ENCODE assay signal across 16 cellular contexts in genomic region chr3:182650568-182651128, GRCh38.
DNase-seq lines count a peak whose midpoint lies in the region; ATAC-seq and TF ChIP-seq lines count a peak whose summit lies in the region.
"Had no signal": no experiment of that assay in that cellular context is flagged by ENCODE, and none has a peak within 500 bp of the region (broad histone marks: within the 10 kb centered on the region; RNA-seq: fewer than 3 reads in every experiment).

No MANE protein-coding gene starts in this region.

- H3K4me3 ChIP-seq in gastroesophageal sphincter (no peak overlapping the region), mucosa of rectum (ENCODE audit: low read length in 2 of 2) (peak overlapping the region in 1 of 2 donors; percentile 1), aorta (ENCODE audit: low read length in 2 of 2) (no peak overlapping the region)
- H3K4me3 ChIP-seq: Peyer's patch, SJSA1 had no signal

- no peaks in the 10 kb centered on the region for H3K9me3 Mint-ChIP-seq in stimulated activated naive CD8-positive, alpha-beta T cell treated with anti-CD3 and anti-CD28 coated beads, Interleukin-15, amount 100 ng/mL, for 72 hours
- H3K9me3 Mint-ChIP-seq in progenitor cell of endocrine pancreas (ENCODE audit: low read depth), result peaks cover 2% of the 10 kb centered on the region

- TF ChIP-seq POLR2A in gastroesophageal sphincter (IDR thresholded peaks at IDR 0.05), result no peak

- TF ChIP-seq CTCF in gastroesophageal sphincter (IDR thresholded peaks at IDR 0.05) (no peak), progenitor cell of endocrine pancreas (IDR thresholded peaks at IDR 0.05; ENCODE audit: unreplicated experiment) (no peak)

- peak; percentile 39 for ATAC-seq in stimulated activated naive CD8-positive, alpha-beta T cell treated with anti-CD3 and anti-CD28 coated beads, Interleukin-15, amount 100 ng/mL, for 72 hours
- ATAC-seq in stimulated activated naive CD8-positive, alpha-beta T cell treated with anti-CD3 and anti-CD28 coated beads, Interleukin-15, Interleukin-2, amounts not matched to agents 100 U/mL and 50 U/mL, for 24 hours, result no peak
- ATAC-seq in gastroesophageal sphincter (peak; percentile 16), aorta (ENCODE audit: low FRiP score) (peak; percentile 11), HG03521 (IDR thresholded peaks at IDR 0.05; ENCODE audit: unreplicated experiment) (no peak)

- H3K27me3 ChIP-seq in gastroesophageal sphincter (no peaks in the 10 kb centered on the region), mucosa of rectum (ENCODE audit: control insufficient read depth in 2 of 2, insufficient read depth in 2 of 2, low read length in 2 of 2) (no peaks in the 10 kb centered on the region), aorta (ENCODE audit: control insufficient read depth in 1 of 2, insufficient read depth in 2 of 2, low read length in 1 of 2) (no peaks in the 10 kb centered on the region)
- H3K27me3 ChIP-seq: Peyer's patch, SJSA1 had no signal

- H3K4me1 ChIP-seq in gastroesophageal sphincter (no peaks in the 10 kb centered on the region), mucosa of rectum (ENCODE audit: control insufficient read depth in 2 of 2, insufficient read depth in 2 of 2, low read length in 2 of 2) (peaks cover 12 to 14% of the 10 kb centered on the region in 2 donors), aorta (ENCODE audit: control insufficient read depth in 1 of 2, insufficient read depth in 2 of 2, low read length in 2 of 2) (no peaks in the 10 kb centered on the region)
- H3K4me1 ChIP-seq: Peyer's patch, SJSA1 had no signal

- DNase-seq in stimulated activated naive CD8-positive, alpha-beta T cell treated with anti-CD3 and anti-CD28 coated beads, Interleukin-15, amount 100 ng/mL, for 72 hours, result no peak
- DNase-seq in stimulated activated naive CD8-positive, alpha-beta T cell treated with anti-CD3 and anti-CD28 coated beads, Interleukin-15, Interleukin-2, amounts not matched to agents 100 U/mL and 50 U/mL, for 24 hours, result no peak
- DNase-seq in aorta (no peak), activated gamma-delta T cell treated with Interleukin-2 at 50 U/mL for 16 hours (no peak), progenitor cell of endocrine pancreas (ENCODE audit: low spot score, unreplicated experiment) (no peak)
- DNase-seq: 8988T, KG1, NCI-H1930, NCI-H226, NCI-H524, Peyer's patch had no signal

- no peak overlapping the region for H3K9ac ChIP-seq in mucosa of rectum (ENCODE audit: low read depth in 1 of 2, low read length in 2 of 2)

- intact Hi-C loops in aorta (cut with DNase I), result no loop called here

- H3K9me3 ChIP-seq in gastroesophageal sphincter (no peaks in the 10 kb centered on the region), mucosa of rectum (ENCODE audit: control insufficient read depth in 2 of 2, low read length in 2 of 2) (no peaks in the 10 kb centered on the region), aorta (ENCODE audit: control insufficient read depth, low read length) (no peaks in the 10 kb centered on the region)
- H3K9me3 ChIP-seq: Peyer's patch, SJSA1 had no signal

- peaks cover 21% of the 10 kb centered on the region for H3K27me3 Mint-ChIP-seq in stimulated activated naive CD8-positive, alpha-beta T cell treated with anti-CD3 and anti-CD28 coated beads, Interleukin-15, amount 100 ng/mL, for 72 hours
- H3K27me3 Mint-ChIP-seq in progenitor cell of endocrine pancreas, result no peaks in the 10 kb centered on the region

- no peak overlapping the region for H3K27ac Mint-ChIP-seq in stimulated activated naive CD8-positive, alpha-beta T cell treated with anti-CD3 and anti-CD28 coated beads, Interleukin-15, amount 100 ng/mL, for 72 hours
- no peak overlapping the region for H3K27ac Mint-ChIP-seq in progenitor cell of endocrine pancreas

- H3K36me3 ChIP-seq in gastroesophageal sphincter (no peaks in the 10 kb centered on the region), mucosa of rectum (ENCODE audit: control insufficient read depth in 2 of 2, insufficient read depth in 2 of 2, low read length in 2 of 2) (no peaks in the 10 kb centered on the region), aorta (ENCODE audit: control insufficient read depth in 1 of 2, insufficient read depth in 2 of 2, low read length in 1 of 2) (no peaks in the 10 kb centered on the region)
- H3K36me3 ChIP-seq: Peyer's patch, SJSA1 had no signal

- H3K27ac ChIP-seq in gastroesophageal sphincter, result no peak overlapping the region
- H3K27ac ChIP-seq in mucosa of rectum (ENCODE audit: low read depth in 2 of 2, low read length in 2 of 2), result peak overlapping the region; percentile 66 to 72
- H3K27ac ChIP-seq in aorta (ENCODE audit: low read depth in 1 of 2, low read length in 2 of 2), result no peak overlapping the region
- H3K27ac ChIP-seq: Peyer's patch, SJSA1 had no signal

- H3K4me1 Mint-ChIP-seq in stimulated activated naive CD8-positive, alpha-beta T cell treated with anti-CD3 and anti-CD28 coated beads, Interleukin-15, amount 100 ng/mL, for 72 hours, result no peaks in the 10 kb centered on the region
- H3K4me1 Mint-ChIP-seq in progenitor cell of endocrine pancreas (ENCODE audit: low read depth), result no peaks in the 10 kb centered on the region
- H3K4me1 Mint-ChIP-seq: CD14-positive monocyte had no signal

- 89 to 94% methylated on average over 2 to 3 of the region's 3 CpGs for WGBS in gastroesophageal sphincter (ENCODE audit: low coverage in 1 of 2), 2 donors
- whole genome bisulfite sequencing in aorta, 2 donors, result 87 to 91% methylated on average over 3 of the region's 3 CpGs

- no peak for TF ChIP-seq EP300 in gastroesophageal sphincter (IDR thresholded peaks at IDR 0.05)

- no peak overlapping the region for H3K4me3 Mint-ChIP-seq in stimulated activated naive CD8-positive, alpha-beta T cell treated with anti-CD3 and anti-CD28 coated beads, Interleukin-15, amount 100 ng/mL, for 72 hours
- H3K4me3 Mint-ChIP-seq in progenitor cell of endocrine pancreas (ENCODE audit: low read depth), result no peak overlapping the region
- H3K4me3 Mint-ChIP-seq: CD14-positive monocyte had no signal

- no peaks in the 10 kb centered on the region for H3K36me3 Mint-ChIP-seq in progenitor cell of endocrine pancreas (ENCODE audit: insufficient read depth)
- H3K36me3 Mint-ChIP-seq: CD14-positive monocyte had no signal

Comparison
In these comparisons a context has a peak if more than half of its experiments do, and no peak if none do; other contexts are left out.
1. ATAC-seq: peak in stimulated activated naive CD8-positive, alpha-beta T cell treated with anti-CD3 and anti-CD28 coated beads, Interleukin-15, amount 100 ng/mL, for 72 hours (single experiment), gastroesophageal sphincter (single experiment) and aorta (single experiment); none in stimulated activated naive CD8-positive, alpha-beta T cell treated with anti-CD3 and anti-CD28 coated beads, Interleukin-15, Interleukin-2, amounts not matched to agents 100 U/mL and 50 U/mL, for 24 hours (single experiment) and HG03521 (single experiment).
2. H3K27ac ChIP-seq: peak in mucosa of rectum (2 of 2); none in gastroesophageal sphincter (0 of 4) and aorta (0 of 2).